ENCODE assay signal across 8 cellular contexts in genomic region chr21:44157439-44158081, GRCh38. TPM values are rescaled to one million over a fixed set of nuclear protein-coding genes. Genes with fewer than 3 reads are reported as not detected.
A peak's percentile ranks its signal among the peaks of the same experiment; 100 is the strongest.
DNase-seq lines count a peak whose midpoint lies in the region; ATAC-seq, FAIRE-seq and TF ChIP-seq lines count a peak whose summit lies in the region.
"Not testable (repeated sequence)": the region's sequence is repeated elsewhere in the genome, so short reads cannot be mapped to it uniquely, and the experiment has no call there.

No MANE protein-coding gene starts in this region.

- not testable (repeated sequence) for H3K4me1 Mint-ChIP-seq in CD8-positive, alpha-beta T cell (ENCODE audit: low read depth); activated B cell treated with CpG ODN at 0.5 μM for 24 hours; activated CD8-positive, alpha-beta T cell treated with anti-CD3 and anti-CD28 coated beads, Interleukin-2, amount 10 ng/mL, durations not matched to agents 7 days and 5 days (ENCODE audit: low read depth); activated T-helper 2 cell treated with anti-CD3 and anti-CD28 coated beads, Interferon-gamma antibody, Interleukin-2, Interleukin-4, amounts not matched to agents 10 μg/mL and 5 μg/mL and 100 μg/mL, durations not matched to agents 14 hours and 24 hours and 36 hours (ENCODE audit: low read depth); stimulated activated memory B cell treated with anti-CD40 and anti-IgM and Interleukin-4, amounts not matched to agents 10 μg/mL and 1 μg/mL and 100 μg/mL, for 72 hours

- not testable (repeated sequence) for H3K4me1 ChIP-seq in CD8-positive, alpha-beta T cell (ENCODE audit: insufficient read depth, low read length); GM12878 (ENCODE audit: control insufficient read depth, insufficient read depth, low read length); mucosa of descending colon (ENCODE audit: low read depth)

- not testable (repeated sequence) for H3K79me2 ChIP-seq in GM12878 (ENCODE audit: control insufficient read depth, insufficient read depth, low read length)

- TF ChIP-seq EP300 in GM12878 (IDR thresholded peaks at IDR 0.05; ENCODE audit: borderline replicate concordance in 1 of 2, control insufficient read depth in 1 of 2, low read depth in 2 of 2, low read length in 2 of 2), result not testable (repeated sequence)

- H3K36me3 ChIP-seq in CD8-positive, alpha-beta T cell (ENCODE audit: insufficient read depth, low read length); GM12878 (ENCODE audit: control insufficient read depth in 2 of 2, insufficient read depth in 2 of 2, low read length in 1 of 2); mucosa of descending colon (ENCODE audit: low read depth): not testable (repeated sequence)

- not testable (repeated sequence) for H3K9me3 Mint-ChIP-seq in CD8-positive, alpha-beta T cell; activated B cell treated with CpG ODN at 0.5 μM for 24 hours; activated CD8-positive, alpha-beta T cell treated with anti-CD3 and anti-CD28 coated beads, Interleukin-2, amount 10 ng/mL, durations not matched to agents 7 days and 5 days (ENCODE audit: insufficient read depth); activated T-helper 2 cell treated with anti-CD3 and anti-CD28 coated beads, Interferon-gamma antibody, Interleukin-2, Interleukin-4, amounts not matched to agents 10 μg/mL and 5 μg/mL and 100 μg/mL, durations not matched to agents 14 hours and 24 hours and 36 hours; stimulated activated memory B cell treated with anti-CD40 and anti-IgM and Interleukin-4, amounts not matched to agents 10 μg/mL and 1 μg/mL and 100 μg/mL, for 72 hours

- H3K27me3 ChIP-seq in CD8-positive, alpha-beta T cell (ENCODE audit: insufficient read depth, low read length); GM12878 (replicated peaks in 1 of 2; ENCODE audit: control insufficient read depth in 2 of 2, insufficient read depth in 2 of 2, low read length in 1 of 2): not testable (repeated sequence)

- BruUV-seq in GM12878 (replicated peaks; lab: Mats Ljungman, UMichigan), result TSS peak; percentile 95

- not testable (repeated sequence) for H3K4me3 Mint-ChIP-seq in CD8-positive, alpha-beta T cell; activated CD8-positive, alpha-beta T cell treated with anti-CD3 and anti-CD28 coated beads, Interleukin-2, amount 10 ng/mL, durations not matched to agents 7 days and 5 days; stimulated activated memory B cell treated with anti-CD40 and anti-IgM and Interleukin-4, amounts not matched to agents 10 μg/mL and 1 μg/mL and 100 μg/mL, for 72 hours
- peak overlapping the region; percentile 56 for H3K4me3 Mint-ChIP-seq in activated B cell treated with CpG ODN at 0.5 μM for 24 hours
- peak overlapping the region; percentile 68 for H3K4me3 Mint-ChIP-seq in activated T-helper 2 cell treated with anti-CD3 and anti-CD28 coated beads, Interferon-gamma antibody, Interleukin-2, Interleukin-4, amounts not matched to agents 10 μg/mL and 5 μg/mL and 100 μg/mL, durations not matched to agents 14 hours and 24 hours and 36 hours (ENCODE audit: low read depth)

- H3K27ac Mint-ChIP-seq in CD8-positive, alpha-beta T cell; activated CD8-positive, alpha-beta T cell treated with anti-CD3 and anti-CD28 coated beads, Interleukin-2, amount 10 ng/mL, durations not matched to agents 7 days and 5 days: not testable (repeated sequence)
- peak overlapping the region; percentile 85 for H3K27ac Mint-ChIP-seq in activated B cell treated with CpG ODN at 0.5 μM for 24 hours
- H3K27ac Mint-ChIP-seq in activated T-helper 2 cell treated with anti-CD3 and anti-CD28 coated beads, Interferon-gamma antibody, Interleukin-2, Interleukin-4, amounts not matched to agents 10 μg/mL and 5 μg/mL and 100 μg/mL, durations not matched to agents 14 hours and 24 hours and 36 hours, result peak overlapping the region; percentile 83
- peak overlapping the region; percentile 42 for H3K27ac Mint-ChIP-seq in stimulated activated memory B cell treated with anti-CD40 and anti-IgM and Interleukin-4, amounts not matched to agents 10 μg/mL and 1 μg/mL and 100 μg/mL, for 72 hours

- peak; percentile 92 for FAIRE-seq in GM19239 (lab: Jason Lieb, UNC)
- peak; percentile 64 for FAIRE-seq in GM12878 (lab: Jason Lieb, UNC)

- DNase-seq in CD8-positive, alpha-beta T cell; GM19239 (ENCODE audit: insufficient read length, low spot score); activated CD8-positive, alpha-beta T cell treated with anti-CD3 and anti-CD28 coated beads, Interleukin-2, amount 10 ng/mL, durations not matched to agents 7 days and 5 days; activated T-helper 2 cell treated with anti-CD3 and anti-CD28 coated beads, Interferon-gamma antibody, Interleukin-2, Interleukin-4, amounts not matched to agents 10 μg/mL and 5 μg/mL and 100 μg/mL, durations not matched to agents 14 hours and 24 hours and 36 hours (ENCODE audit: low spot score); GM12878 (ENCODE audit: low read depth, low spot score); mucosa of descending colon: not testable (repeated sequence)
- DNase-seq in activated B cell treated with CpG ODN at 0.5 μM for 24 hours, result peak; percentile 6

- no CpG with 5 or more reads among the region's 28 CpGs for WGBS in GM12878 (ENCODE audit: insufficient coverage, insufficient replicate concordance, low lambda C conversion rate, missing lambda C conversion rate)

- POLR2A ChIA-PET in CD8-positive, alpha-beta T cell (lab: Charles Lee); activated B cell treated with CpG ODN at 0.5 μM for 24 hours (lab: Charles Lee); activated CD8-positive, alpha-beta T cell treated with anti-CD3 and anti-CD28 coated beads, Interleukin-2, amount 10 ng/mL, durations not matched to agents 7 days and 5 days (lab: Charles Lee); GM12878 (lab: Charles Lee): not testable (repeated sequence)

- intact Hi-C loops in CD8-positive, alpha-beta T cell (cut with DNase I, micrococcal nuclease); activated B cell treated with CpG ODN at 0.5 μM for 24 hours (cut with micrococcal nuclease); activated T-helper 2 cell treated with anti-CD3 and anti-CD28 coated beads, Interferon-gamma antibody, Interleukin-2, Interleukin-4, amounts not matched to agents 10 μg/mL and 5 μg/mL and 100 μg/mL, durations not matched to agents 14 hours and 24 hours and 36 hours (cut with micrococcal nuclease); GM12878 (cut with micrococcal nuclease; ENCODE audit: unreplicated experiment); mucosa of descending colon (cut with DNase I, micrococcal nuclease): not testable (repeated sequence)

- not testable (repeated sequence) for H3K27me3 Mint-ChIP-seq in CD8-positive, alpha-beta T cell (ENCODE audit: low read depth); activated B cell treated with CpG ODN at 0.5 μM for 24 hours; activated CD8-positive, alpha-beta T cell treated with anti-CD3 and anti-CD28 coated beads, Interleukin-2, amount 10 ng/mL, durations not matched to agents 7 days and 5 days (ENCODE audit: low read depth); activated T-helper 2 cell treated with anti-CD3 and anti-CD28 coated beads, Interferon-gamma antibody, Interleukin-2, Interleukin-4, amounts not matched to agents 10 μg/mL and 5 μg/mL and 100 μg/mL, durations not matched to agents 14 hours and 24 hours and 36 hours (ENCODE audit: low read depth); stimulated activated memory B cell treated with anti-CD40 and anti-IgM and Interleukin-4, amounts not matched to agents 10 μg/mL and 1 μg/mL and 100 μg/mL, for 72 hours

- not testable (repeated sequence) for H3K9me3 ChIP-seq in CD8-positive, alpha-beta T cell (ENCODE audit: low read length); GM12878 (replicated peaks; ENCODE audit: control insufficient read depth, insufficient read depth, low read length); mucosa of descending colon

- not testable (repeated sequence) for H2AFZ ChIP-seq in GM12878 (ENCODE audit: control insufficient read depth, low read depth, low read length)

- not testable (repeated sequence) for H3K4me3 ChIP-seq in CD8-positive, alpha-beta T cell (ENCODE audit: low read depth, low read length); GM12878; mucosa of descending colon

- not testable (repeated sequence) for H4K20me1 ChIP-seq in GM12878 (ENCODE audit: control insufficient read depth, insufficient read depth)

- not testable (repeated sequence) for H3K27ac ChIP-seq in CD8-positive, alpha-beta T cell (ENCODE audit: low read depth, low read length); GM12878 (ENCODE audit: control insufficient read depth, insufficient read depth)

- in situ Hi-C loops in GM12878 (cut with MboI), result not testable (repeated sequence)

- not testable (repeated sequence) for TF ChIP-seq CTCF in CD8-positive, alpha-beta T cell (IDR thresholded peaks at IDR 0.05); activated B cell treated with CpG ODN at 0.5 μM for 24 hours (IDR thresholded peaks at IDR 0.05); GM12878 (IDR thresholded peaks at IDR 0.05 in 2 of 3, conservative IDR thresholded peaks at IDR 0.05 in 1 of 3; ENCODE audit: control insufficient read depth in 2 of 3, extremely low read depth in 1 of 3, insufficient read depth in 1 of 3, low read depth in 3 of 3, low read length in 3 of 3); mucosa of descending colon (IDR thresholded peaks at IDR 0.05)

- CTCF ChIA-PET in CD8-positive, alpha-beta T cell (lab: Charles Lee); activated B cell treated with CpG ODN at 0.5 μM for 24 hours (lab: Charles Lee); activated CD8-positive, alpha-beta T cell treated with anti-CD3 and anti-CD28 coated beads, Interleukin-2, amount 10 ng/mL, durations not matched to agents 7 days and 5 days (lab: Charles Lee); GM12878 (lab: Yijun Ruan, JAX): not testable (repeated sequence)

- peak; percentile 16 for ATAC-seq in CD8-positive, alpha-beta T cell
- ATAC-seq in activated B cell treated with CpG ODN at 0.5 μM for 24 hours (ENCODE audit: low read depth) (peak; percentile 26), mucosa of descending colon (peak; percentile 15)
- ATAC-seq in activated CD8-positive, alpha-beta T cell treated with anti-CD3 and anti-CD28 coated beads, Interleukin-2, amount 10 ng/mL, durations not matched to agents 7 days and 5 days, result peak; percentile 25
- ATAC-seq in GM12878; stimulated activated memory B cell treated with anti-CD40 and anti-IgM and Interleukin-4, amounts not matched to agents 10 μg/mL and 1 μg/mL and 100 μg/mL, for 72 hours: not testable (repeated sequence)

- TF ChIP-seq RAD21 in GM12878 (IDR thresholded peaks at IDR 0.05; ENCODE audit: insufficient read depth, low read depth, low read length), result not testable (repeated sequence)

- H3K4me2 ChIP-seq in GM12878 (ENCODE audit: control insufficient read depth, insufficient read depth), result not testable (repeated sequence)

- TF ChIP-seq POLR2A in GM12878 (IDR thresholded peaks at IDR 0.05; ENCODE audit: low read depth, low read length), result not testable (repeated sequence)

- RAD21 ChIA-PET in GM12878 (lab: Charles Lee; ENCODE audit: unreplicated experiment), result not testable (repeated sequence)

- SMC1A ChIA-PET in GM12878 (lab: Charles Lee; ENCODE audit: uncharacterized antibody, unreplicated experiment), result not testable (repeated sequence)

- H3K36me3 Mint-ChIP-seq in CD8-positive, alpha-beta T cell; activated B cell treated with CpG ODN at 0.5 μM for 24 hours (ENCODE audit: low read depth); activated CD8-positive, alpha-beta T cell treated with anti-CD3 and anti-CD28 coated beads, Interleukin-2, amount 10 ng/mL, durations not matched to agents 7 days and 5 days (ENCODE audit: low read depth); activated T-helper 2 cell treated with anti-CD3 and anti-CD28 coated beads, Interferon-gamma antibody, Interleukin-2, Interleukin-4, amounts not matched to agents 10 μg/mL and 5 μg/mL and 100 μg/mL, durations not matched to agents 14 hours and 24 hours and 36 hours (ENCODE audit: low read depth); stimulated activated memory B cell treated with anti-CD40 and anti-IgM and Interleukin-4, amounts not matched to agents 10 μg/mL and 1 μg/mL and 100 μg/mL, for 72 hours: not testable (repeated sequence)

- not testable (repeated sequence) for H3K9ac ChIP-seq in GM12878 (ENCODE audit: control insufficient read depth, insufficient read depth, low read length)

RNA-seq across cellular contexts. Expression of gene GATD3, which starts 24.1 kb away (rescaled TPM):
- total RNA-seq in CD8-positive, alpha-beta T cell, result 10 to 100 TPM in 1 of 2 experiments, 1 to 10 TPM in 1; 8.2 to 10.4 TPM
- total RNA-seq in activated B cell treated with CpG ODN at 0.5 μM for 24 hours (16.7 and 18.9 TPM in 2 replicates), GM12878 (2014; rRNA removed) (9.0 and 12.2 TPM in 2 replicates), GM12878 (2014; rRNA removed; fragmentation: Illumina TruSeq; extraction: Trizol) (6.0 and 8.4 TPM in 2 replicates), GM12878 (2021) (13.5 and 20.7 TPM in 2 replicates), mucosa of descending colon (10 to 100 TPM in 2 of 3 donors, 1 to 10 TPM in 1; 7.1 to 12.2 (median 10.3) TPM)
- 10 to 100 TPM in 1 of 2 experiments, 1 to 10 TPM in 1; 8.2 to 10.6 TPM for total RNA-seq in activated CD8-positive, alpha-beta T cell treated with anti-CD3 and anti-CD28 coated beads, Interleukin-2, amount 10 ng/mL, durations not matched to agents 7 days and 5 days
- 8.8 and 11.4 TPM in 2 replicates for total RNA-seq in activated T-helper 2 cell treated with anti-CD3 and anti-CD28 coated beads, Interferon-gamma antibody, Interleukin-2, Interleukin-4, amounts not matched to agents 10 μg/mL and 5 μg/mL and 100 μg/mL, durations not matched to agents 14 hours and 24 hours and 36 hours
- total RNA-seq in GM12878 (2013; cell fraction: nucleolus; rRNA removed), result 64.9 and 65.2 TPM in 2 replicates
- polyA plus RNA-seq in GM12878 (2011; ENCODE audit: low read depth), result 9.3 TPM
- polyA plus RNA-seq in GM12878 (2011; rRNA removed) (9.7 and 19.4 TPM in 2 replicates), GM12878 (2014; fragmentation: Illumina TruSeq; extraction: Trizol) (4.8 and 10.0 TPM in 2 replicates), GM12878 (2014; fragmentation: Nextera tagmentation; extraction: Ambion mirVana) (1 to 10 TPM; 1.5 to 2.1 TPM), GM12878 (2014; rRNA removed) (15.2 and 15.3 TPM in 2 replicates), GM12878 (2016; fragmentation: Nextera tagmentation; extraction: Ambion mirVana) (10 to 100 TPM; 12.9 to 16.7 TPM)
- polyA plus RNA-seq in GM12878 (2011; cell fraction: cytosol; rRNA removed), result 26.0 and 27.9 TPM in 2 replicates
- polyA plus RNA-seq in GM12878 (2011; cell fraction: nucleus; rRNA removed), result 75.7 TPM in 2 replicates
- 14.9 and 17.7 TPM in 2 replicates for polyA plus RNA-seq in GM12878 (2012)
- polyA minus RNA-seq in GM12878 (2011; rRNA and poly(A)+ RNA removed), result 25.5 and 25.6 TPM in 2 replicates
- 6.0 TPM in 2 replicates for polyA minus RNA-seq in GM12878 (2011; cell fraction: cytosol; rRNA and poly(A)+ RNA removed)
- 15.0 and 28.5 TPM in 2 replicates for polyA minus RNA-seq in GM12878 (2011; cell fraction: nucleus; rRNA and poly(A)+ RNA removed)

RNA-seq across cellular contexts. Expression of gene PWP2, which starts 50.4 kb away (rescaled TPM):
- total RNA-seq in CD8-positive, alpha-beta T cell, result 10 to 100 TPM; 15.7 to 22.9 TPM
- total RNA-seq in activated B cell treated with CpG ODN at 0.5 μM for 24 hours, result 8.7 and 11.8 TPM in 2 replicates
- total RNA-seq in activated CD8-positive, alpha-beta T cell treated with anti-CD3 and anti-CD28 coated beads, Interleukin-2, amount 10 ng/mL, durations not matched to agents 7 days and 5 days, result 1 to 10 TPM; 2.9 to 8.0 TPM
- 11.0 and 13.7 TPM in 2 replicates for total RNA-seq in activated T-helper 2 cell treated with anti-CD3 and anti-CD28 coated beads, Interferon-gamma antibody, Interleukin-2, Interleukin-4, amounts not matched to agents 10 μg/mL and 5 μg/mL and 100 μg/mL, durations not matched to agents 14 hours and 24 hours and 36 hours
- total RNA-seq in GM12878 (2013; cell fraction: nucleolus; rRNA removed), result 13.6 and 16.5 TPM in 2 replicates
- 8.6 and 9.4 TPM in 2 replicates for total RNA-seq in GM12878 (2014; rRNA removed)
- 0.72 and 1.2 TPM in 2 replicates for total RNA-seq in GM12878 (2014; rRNA removed; fragmentation: Illumina TruSeq; extraction: Trizol)
- 2.5 and 2.8 TPM in 2 replicates for total RNA-seq in GM12878 (2021)
- polyA plus RNA-seq in GM12878 (2011; ENCODE audit: low read depth), result 1.8 TPM
- 2.6 and 5.2 TPM in 2 replicates for polyA plus RNA-seq in GM12878 (2011; rRNA removed)
- 3.2 and 3.4 TPM in 2 replicates for polyA plus RNA-seq in GM12878 (2011; cell fraction: cytosol; rRNA removed)
- 14.6 and 18.6 TPM in 2 replicates for polyA plus RNA-seq in GM12878 (2011; cell fraction: nucleus; rRNA removed)
- 2.5 and 4.8 TPM in 2 replicates for polyA plus RNA-seq in GM12878 (2012)
- polyA plus RNA-seq in GM12878 (2014; fragmentation: Illumina TruSeq; extraction: Trizol), result 2.1 TPM in 2 replicates
- polyA plus RNA-seq in GM12878 (2014; fragmentation: Nextera tagmentation; extraction: Ambion mirVana), result under 1 TPM; 0.03 to 0.09 TPM
- 4.2 and 5.5 TPM in 2 replicates for polyA plus RNA-seq in GM12878 (2014; rRNA removed)
- 1 to 10 TPM; 1.8 to 1.9 TPM for polyA plus RNA-seq in GM12878 (2016; fragmentation: Nextera tagmentation; extraction: Ambion mirVana)
- 0.59 and 2.9 TPM in 2 replicates for polyA minus RNA-seq in GM12878 (2011; rRNA and poly(A)+ RNA removed)
- polyA minus RNA-seq in GM12878 (2011; cell fraction: cytosol; rRNA and poly(A)+ RNA removed), result 0.73 and 1.6 TPM in 2 replicates
- 8.2 and 13.1 TPM in 2 replicates for polyA minus RNA-seq in GM12878 (2011; cell fraction: nucleus; rRNA and poly(A)+ RNA removed)
- 10 to 100 TPM in 1 of 3 donors, 1 to 10 TPM in 2; 3.0 to 10.4 (median 4.5) TPM for total RNA-seq in mucosa of descending colon
